In the genomic region with DNA sequence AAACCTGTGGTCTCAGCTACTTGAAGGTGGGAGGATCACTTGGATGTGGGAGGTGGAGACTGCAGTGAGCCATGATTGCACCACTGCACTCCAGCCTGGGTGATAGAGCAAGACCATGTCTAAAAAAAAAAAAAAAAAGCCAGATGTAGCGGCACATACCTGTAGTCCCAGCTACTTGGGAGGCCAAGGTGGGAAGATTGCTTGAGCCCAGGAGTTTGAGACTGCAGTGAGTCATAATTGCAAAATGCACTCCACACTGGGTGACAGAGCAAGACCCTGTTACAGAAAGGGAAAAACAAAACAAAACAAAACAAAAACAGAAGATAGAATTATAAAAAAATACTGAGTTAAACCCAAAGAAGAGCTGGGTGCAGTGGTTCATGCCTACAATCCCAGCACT, we compare ENCODE assay signal across 34 cellular contexts. TPM values are rescaled to one million over a fixed set of nuclear protein-coding genes. Genes with fewer than 3 reads are reported as not detected.
"Had no signal": no experiment of that assay in that cellular context is flagged by ENCODE, and none has a peak within 500 bp of the region (broad histone marks: within the 10 kb centered on the region; RNA-seq: fewer than 3 reads in every experiment).

No MANE protein-coding gene starts in this region.

- H3K9me3 ChIP-seq: esophagus squamous epithelium, gastroesophageal sphincter had no signal

- H3K27ac ChIP-seq: brain microvascular endothelial cell, coronary artery, dorsolateral prefrontal cortex, epithelial cell of prostate, esophagus squamous epithelium, gastroesophageal sphincter had no signal

- H3K4me1 ChIP-seq: esophagus squamous epithelium, gastroesophageal sphincter had no signal

- DNase-seq: activated CD4-positive, alpha-beta memory T cell treated with anti-CD3 and anti-CD28 coated beads, Interleukin-2, amount 10 ng/mL, durations not matched to agents 7 days and 5 days; activated CD4-positive, alpha-beta T cell treated with anti-CD3 and anti-CD28 coated beads for 36 hours; activated CD4-positive, alpha-beta T cell treated with anti-CD3 and anti-CD28 coated beads, Interleukin-2, amount 10 ng/mL, durations not matched to agents 7 days and 5 days; activated CD4-positive, alpha-beta T cell treated with anti-CD3 and anti-CD28 coated beads, Interleukin-2, amount 50 U/mL, for 4 hours; activated CD4-positive, CD25-positive, alpha-beta regulatory T cell; activated CD4-positive, CD25-positive, alpha-beta regulatory T cell treated with anti-CD3 and anti-CD28 coated beads, Interleukin-2, amount 50 U/mL, for 72 hours; activated CD8-positive, alpha-beta memory T cell treated with anti-CD3 and anti-CD28 coated beads, Interleukin-2, amount 50 U/mL, for 4 hours; activated gamma-delta T cell; activated naive CD4-positive, alpha-beta T cell; activated naive CD4-positive, alpha-beta T cell treated with anti-CD3 and anti-CD28 coated beads, Interleukin-2, amount 10 ng/mL, durations not matched to agents 7 days and 5 days; activated T-cell treated with anti-CD3 and anti-CD28 coated beads, Interleukin-2, amount 50 U/mL, for 24 hours; activated T-cell treated with anti-CD3 and anti-CD28 coated beads, Interleukin-2, amount 50 U/mL, for 72 hours; amniotic stem cell; anterior cingulate cortex; brain microvascular endothelial cell; dorsolateral prefrontal cortex; effector memory CD4-positive, alpha-beta T cell; esophagus squamous epithelium; foreskin melanocyte; T-helper 1 cell; T-helper 17 cell; T1000 had no signal

- ATAC-seq: activated CD4-positive, alpha-beta T cell treated with anti-CD3 and anti-CD28 coated beads for 36 hours; activated naive CD4-positive, alpha-beta T cell treated with anti-CD3 and anti-CD28 coated beads, Interleukin-2, amount 50 U/mL, for 72 hours; activated T-cell treated with anti-CD3 and anti-CD28 coated beads, Interleukin-2, amount 50 U/mL, for 72 hours; gastroesophageal sphincter; T-helper 17 cell had no signal

- H3K27me3 ChIP-seq: brain microvascular endothelial cell, dorsolateral prefrontal cortex, esophagus squamous epithelium, gastroesophageal sphincter had no signal

- H3K4me3 ChIP-seq: coronary artery, dorsolateral prefrontal cortex, esophagus squamous epithelium, gastroesophageal sphincter had no signal

- H3K36me3 ChIP-seq: brain microvascular endothelial cell, esophagus squamous epithelium, gastroesophageal sphincter had no signal

RNA-seq across cellular contexts. Expression of a gene that starts 29.1 kb away (rescaled TPM):
- total RNA-seq: activated CD4-positive, alpha-beta memory T cell treated with anti-CD3 and anti-CD28 coated beads, Interleukin-2, amount 10 ng/mL, durations not matched to agents 7 days and 5 days; activated CD4-positive, alpha-beta T cell treated with anti-CD3 and anti-CD28 coated beads for 36 hours; activated CD4-positive, alpha-beta T cell treated with anti-CD3 and anti-CD28 coated beads, Interleukin-2, amount 10 ng/mL, durations not matched to agents 7 days and 5 days; activated naive CD4-positive, alpha-beta T cell treated with anti-CD3 and anti-CD28 coated beads, Interleukin-2, amount 50 U/mL, for 72 hours; astrocyte; bronchial epithelial cell; cardiac septum; cerebellum; dorsolateral prefrontal cortex; esophagus squamous epithelium; fibroblast of lung; fibroblast of villous mesenchyme; gastroesophageal sphincter; glomerular endothelial cell; T-helper 17 cell had no signal
- polyA plus RNA-seq: esophagus, fibroblast of lung had no signal

RNA-seq across cellular contexts. Expression of a gene that starts 53.0 kb away (rescaled TPM):
- total RNA-seq: bronchial epithelial cell, cardiac septum, cerebellum, fibroblast of villous mesenchyme, gastroesophageal sphincter, glomerular endothelial cell had no signal
- polyA plus RNA-seq: fibroblast of lung had no signal
